In the genomic region with DNA sequence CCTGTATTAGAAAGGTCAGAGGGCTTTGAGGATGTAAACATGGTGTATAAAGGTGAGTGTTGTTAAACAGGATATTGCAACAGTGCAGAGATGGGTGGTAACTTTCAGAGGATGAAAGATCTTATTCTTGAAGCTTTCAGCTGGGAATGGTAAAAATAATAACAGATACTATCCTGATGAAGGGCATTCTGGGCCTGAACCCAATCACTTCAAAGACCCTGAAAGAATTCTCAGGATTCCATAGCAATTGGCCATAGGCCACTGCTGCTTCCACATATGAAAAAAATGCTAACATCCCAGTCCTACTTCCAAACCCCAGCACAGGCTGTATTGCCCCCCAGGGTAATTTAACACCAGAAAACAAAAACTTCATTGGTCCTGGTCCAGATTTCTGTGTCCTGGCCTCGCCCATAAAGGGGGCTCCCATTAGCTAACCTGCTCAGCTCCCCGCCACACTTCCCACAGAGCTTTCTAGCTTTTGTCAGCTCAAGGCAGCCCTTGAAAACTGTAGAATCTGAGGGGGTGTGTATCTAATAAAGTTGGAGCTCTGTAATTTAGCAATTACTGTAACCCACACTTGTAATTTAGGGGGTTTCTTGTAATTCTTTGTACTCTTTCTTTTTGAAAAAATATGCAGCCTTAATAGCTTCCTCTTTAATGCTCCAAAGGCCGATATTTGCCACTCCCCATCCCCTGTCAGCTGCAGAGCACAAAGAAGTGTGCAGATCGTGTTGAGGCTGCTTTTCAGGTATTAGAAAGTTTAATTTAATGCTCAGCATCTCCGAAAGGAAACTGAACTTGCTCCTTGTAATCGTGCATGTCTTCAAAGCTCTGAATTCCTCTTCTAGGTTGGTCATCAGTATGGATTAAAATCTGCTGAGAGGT, we compare ENCODE assay signal across 1 cellular context.
TF ChIP-seq lines count a peak whose summit lies in the region.

No MANE protein-coding gene starts in this region.

TF ChIP-seq in IMR-90, 13 proteins besides CTCF, POLR2A, EP300 and RAD21:
- TF ChIP-seq NFE2L2 (IDR thresholded peaks at IDR 0.05; ENCODE audit: low read depth, low read length) = no peak
- no peak for TF ChIP-seq CEBPB (IDR thresholded peaks at IDR 0.05; ENCODE audit: low read depth, low read length)
- no peak for TF ChIP-seq CHD1 (IDR thresholded peaks at IDR 0.05; ENCODE audit: low read depth, low read length)
- no peak for TF ChIP-seq SMC3 (IDR thresholded peaks at IDR 0.05; ENCODE audit: low read depth, low read length)
- no peak for TF ChIP-seq MXI1 (IDR thresholded peaks at IDR 0.05; ENCODE audit: borderline replicate concordance, low read depth, low read length)
- no peak for TF ChIP-seq FOS (IDR thresholded peaks at IDR 0.05; ENCODE audit: low read depth, low read length)
- TF ChIP-seq USF2 (IDR thresholded peaks at IDR 0.05; ENCODE audit: low read depth, low read length) = no peak
- TF ChIP-seq RCOR1 (IDR thresholded peaks at IDR 0.05; ENCODE audit: insufficient replicate concordance, low read length) = no peak
- TF ChIP-seq MAFK (IDR thresholded peaks at IDR 0.05; ENCODE audit: low read depth, low read length) = no peak
- no peak for TF ChIP-seq MAZ (IDR thresholded peaks at IDR 0.05; ENCODE audit: borderline replicate concordance, low read depth, low read length)
- no peak for TF ChIP-seq RFX5 (IDR thresholded peaks at IDR 0.05; ENCODE audit: low read depth, low read length)
- no peak for TF ChIP-seq BHLHE40 (IDR thresholded peaks at IDR 0.05; ENCODE audit: low read depth, low read length)
- TF ChIP-seq ELK1 (IDR thresholded peaks at IDR 0.05; ENCODE audit: borderline replicate concordance, low read depth, low read length) = no peak
